8 cellular contexts compared by ENCODE assay signal in genomic region chr16:30948956-30949654, GRCh38. TPM values are rescaled to one million over a fixed set of nuclear protein-coding genes. Genes with fewer than 3 reads are reported as not detected.
DNase-seq lines count a peak whose midpoint lies in the region; TF ChIP-seq lines count a peak whose summit lies in the region.

Gene ORAI3, plus strand, starts transcription at chr16:30949068. Its CDS starts 222 bp downstream, at chr16:30949290.

- H3K9me3 ChIP-seq in skeletal muscle tissue (ENCODE audit: control insufficient read depth in 3 of 3, low read length in 3 of 3): no peaks in the 10 kb centered on the region

- peaks cover 10% of the 10 kb centered on the region for H3K36me3 Mint-ChIP-seq in T-helper 1 cell treated with Interleukin-12 subunit alpha and Interleukin-12 subunit beta and Interleukin-4 antibody, amounts not matched to agents 30 μg/mL and 1 μg/mL, for 36 hours (ENCODE audit: low read depth)

- peaks cover 18% of the 10 kb centered on the region for H3K4me1 Mint-ChIP-seq in T-helper 1 cell treated with Interleukin-12 subunit alpha and Interleukin-12 subunit beta and Interleukin-4 antibody, amounts not matched to agents 30 μg/mL and 1 μg/mL, for 36 hours (ENCODE audit: low read depth)

- H3K4me3 Mint-ChIP-seq in T-helper 1 cell treated with Interleukin-12 subunit alpha and Interleukin-12 subunit beta and Interleukin-4 antibody, amounts not matched to agents 30 μg/mL and 1 μg/mL, for 36 hours: peak within 1 kb of the TSS; percentile 91

- H3K4me1 ChIP-seq in skeletal muscle tissue (ENCODE audit: control insufficient read depth in 3 of 3, insufficient read depth in 3 of 3, low read length in 3 of 3): peaks cover 28 to 36% (median 32%) of the 10 kb centered on the region in 3 donors

- H3K27me3 ChIP-seq in skeletal muscle tissue (ENCODE audit: control insufficient read depth in 3 of 3, insufficient read depth in 3 of 3, low read length in 3 of 3): no peaks in the 10 kb centered on the region

- H3K4me3 ChIP-seq in skeletal muscle tissue (ENCODE audit: low read length in 3 of 3): peak within 1 kb of the TSS; percentile 83 to 88 (median 85)

- DNase-seq in EH (ENCODE audit: low read depth) (peak; percentile 74), GM20000 (ENCODE audit: low spot score) (peak; percentile 92), HUDEP-2 (lab: John Stamatoyannopoulos, UW; ENCODE audit: unreplicated experiment in 76 of 76) (peak in 55 of 76 experiments; percentile 11 to 73 (median 51)), cerebellar cortex (ENCODE audit: low spot score) (peak; percentile 71), iris pigment epithelial cell (ENCODE audit: low read depth) (peak; percentile 63), T-helper 9 cell (no peak)

- peaks cover 0 to 6% (median 6%) of the 10 kb centered on the region in 3 donors for H3K36me3 ChIP-seq in skeletal muscle tissue (ENCODE audit: control insufficient read depth in 3 of 3, insufficient read depth in 3 of 3, low read length in 3 of 3)

- no peaks in the 10 kb centered on the region for H3K27me3 Mint-ChIP-seq in T-helper 1 cell treated with Interleukin-12 subunit alpha and Interleukin-12 subunit beta and Interleukin-4 antibody, amounts not matched to agents 30 μg/mL and 1 μg/mL, for 36 hours (ENCODE audit: low read depth)

- H3K9ac ChIP-seq in skeletal muscle tissue (ENCODE audit: low read depth in 1 of 3, low read length in 3 of 3): peak within 1 kb of the TSS; percentile 75 to 89 (median 80)

- TF ChIP-seq CTCF in GM20000 (IDR thresholded peaks at IDR 0.05; ENCODE audit: extremely low read depth, missing control alignments): no peak

- H3K9me3 Mint-ChIP-seq in T-helper 1 cell treated with Interleukin-12 subunit alpha and Interleukin-12 subunit beta and Interleukin-4 antibody, amounts not matched to agents 30 μg/mL and 1 μg/mL, for 36 hours: no peaks in the 10 kb centered on the region

- peak within 1 kb of the TSS; percentile 86 for H3K27ac ChIP-seq in skeletal muscle tissue (ENCODE audit: low read depth, low read length)

- H3K27ac Mint-ChIP-seq in T-helper 1 cell treated with Interleukin-12 subunit alpha and Interleukin-12 subunit beta and Interleukin-4 antibody, amounts not matched to agents 30 μg/mL and 1 μg/mL, for 36 hours: peak within 1 kb of the TSS; percentile 64

RNA-seq across cellular contexts. Expression of gene ORAI3, which starts in this region (rescaled TPM):
- total RNA-seq in skeletal muscle tissue: 9.4 TPM
